8 cellular contexts compared by ENCODE assay signal in genomic region chr5:117135851-117136250, GRCh38.
"Had no signal": no experiment of that assay in that cellular context is flagged by ENCODE, and none has a peak within 500 bp of the region (broad histone marks: within the 10 kb centered on the region; RNA-seq: fewer than 3 reads in every experiment).

No MANE protein-coding gene starts in this region.

- H3K27ac Mint-ChIP-seq: GM23338, HFFc6 had no signal

- H3K4me3 Mint-ChIP-seq: GM23338, HFFc6 had no signal

- H3K9me3 ChIP-seq: HAP-1 had no signal

- FAIRE-seq: HepG2, K562 had no signal

- H3K4me3 ChIP-seq: GM23338, HAP-1, K562 had no signal

- DNase-seq: H7, HFFc6 had no signal

- H3K4me1 ChIP-seq: HAP-1 had no signal

- H3K36me3 ChIP-seq: HAP-1 had no signal

- H3K27ac ChIP-seq: HL-60 had no signal

- H3K4me1 Mint-ChIP-seq: GM23338 had no signal

- H3K4me2 ChIP-seq: GM23338 had no signal

- ATAC-seq: GM23338, HCT116, HepG2, K562 had no signal

- H3K9me3 Mint-ChIP-seq: GM23338 had no signal
